Comparison of ENCODE assay signal across 19 cellular contexts in the genomic region with DNA sequence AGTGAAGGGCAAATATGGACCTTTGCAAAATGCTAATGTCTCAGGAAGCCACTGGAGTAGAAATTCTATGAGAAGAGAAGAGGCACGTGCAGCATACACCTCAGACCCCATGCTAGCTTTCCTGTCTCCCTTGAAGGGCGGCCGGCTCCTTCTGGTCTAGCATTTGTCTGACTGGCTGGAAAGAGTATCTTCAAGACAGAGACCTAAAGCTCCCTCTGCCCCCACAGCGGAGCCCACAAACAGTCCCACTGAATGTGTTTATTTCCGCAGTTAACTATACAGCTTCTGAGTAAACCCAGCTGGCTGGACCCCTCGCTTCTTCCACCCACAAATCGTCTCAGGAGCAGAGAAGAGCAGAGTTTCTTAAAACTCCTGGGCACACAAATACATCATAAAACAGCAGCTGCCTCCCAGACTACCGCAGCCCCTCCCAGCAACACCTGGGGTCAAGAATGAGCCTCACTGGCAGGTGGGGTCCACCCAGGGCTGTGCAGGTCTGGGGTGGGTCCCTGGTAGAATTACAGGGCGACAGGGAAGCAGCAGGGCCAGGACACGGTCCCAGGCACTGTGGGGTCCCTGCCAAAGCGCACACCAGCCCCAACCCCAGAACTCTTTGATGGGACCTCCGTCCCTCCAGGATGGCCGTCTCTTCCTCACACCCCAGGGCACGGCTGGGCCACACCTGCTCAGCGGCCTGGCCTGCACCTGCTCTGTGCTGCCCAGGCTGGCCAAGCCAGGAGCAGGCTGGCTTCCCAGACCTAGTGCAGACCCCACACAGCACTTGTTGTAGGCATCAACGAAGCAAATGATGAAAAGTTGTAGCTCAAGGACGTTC.
"Had no signal": no experiment of that assay in that cellular context is flagged by ENCODE, and none has a peak within 500 bp of the region (broad histone marks: within the 10 kb centered on the region; RNA-seq: fewer than 3 reads in every experiment).

No MANE protein-coding gene starts in this region.

- H3K4me3 Mint-ChIP-seq: activated CD8-positive, alpha-beta T cell treated with anti-CD3 and anti-CD28 coated beads for 36 hours; activated naive CD8-positive, alpha-beta T cell treated with anti-CD3 and anti-CD28 coated beads, Interleukin-2, amount 10 ng/mL, durations not matched to agents 7 days and 5 days; activated T-cell treated with anti-CD3 and anti-CD28 coated beads, Interleukin-2, amount 50 U/mL, for 72 hours; natural killer cell had no signal

- H3K36me3 Mint-ChIP-seq: activated naive CD8-positive, alpha-beta T cell treated with anti-CD3 and anti-CD28 coated beads, Interleukin-2, amount 10 ng/mL, durations not matched to agents 7 days and 5 days; natural killer cell had no signal

- H3K27ac ChIP-seq: gastrocnemius medialis, ovary, skin epidermis, stomach, thoracic aorta, uterus had no signal

- H3K27me3 ChIP-seq: gastrocnemius medialis, ovary, stomach, uterus had no signal

- H3K4me3 ChIP-seq: gastrocnemius medialis, lung, ovary, skin epidermis, stomach, thoracic aorta, uterus had no signal

- H3K27ac Mint-ChIP-seq: activated CD8-positive, alpha-beta T cell treated with anti-CD3 and anti-CD28 coated beads for 36 hours; activated naive CD8-positive, alpha-beta T cell treated with anti-CD3 and anti-CD28 coated beads, Interleukin-2, amount 10 ng/mL, durations not matched to agents 7 days and 5 days; activated T-cell treated with anti-CD3 and anti-CD28 coated beads, Interleukin-2, amount 50 U/mL, for 72 hours; natural killer cell had no signal

- DNase-seq: activated CD4-positive, alpha-beta T cell treated with anti-CD3 and anti-CD28 coated beads for 4 hours; activated CD8-positive, alpha-beta memory T cell treated with anti-CD3 and anti-CD28 coated beads, Interleukin-2, amount 50 U/mL, for 4 hours; activated CD8-positive, alpha-beta T cell treated with anti-CD3 and anti-CD28 coated beads for 36 hours; activated naive CD8-positive, alpha-beta T cell treated with anti-CD3 and anti-CD28 coated beads, Interleukin-2, amount 10 ng/mL, durations not matched to agents 7 days and 5 days; activated T-cell treated with anti-CD3 and anti-CD28 coated beads, Interleukin-2, amount 50 U/mL, for 72 hours; cortex of kidney; effector CD8-positive, alpha-beta T cell; gastrocnemius medialis; kidney glomerular epithelial cell; natural killer cell; stimulated activated CD4-positive, alpha-beta T cell treated with anti-CD3 and anti-CD28 coated beads, Interleukin-4, amount 100 ng/mL, for 4 hours; stomach; T-helper 1 cell; uterus had no signal

- FAIRE-seq: bronchial epithelial cell had no signal

- H3K27me3 Mint-ChIP-seq: activated CD8-positive, alpha-beta T cell treated with anti-CD3 and anti-CD28 coated beads for 36 hours; activated naive CD8-positive, alpha-beta T cell treated with anti-CD3 and anti-CD28 coated beads, Interleukin-2, amount 10 ng/mL, durations not matched to agents 7 days and 5 days had no signal

- H3K4me1 ChIP-seq: gastrocnemius medialis, stomach, uterus had no signal

- H3K4me1 Mint-ChIP-seq: activated naive CD8-positive, alpha-beta T cell treated with anti-CD3 and anti-CD28 coated beads, Interleukin-2, amount 10 ng/mL, durations not matched to agents 7 days and 5 days; natural killer cell had no signal

- H3K9me3 ChIP-seq: gastrocnemius medialis, ovary, stomach, thoracic aorta, uterus had no signal

- ATAC-seq: activated CD8-positive, alpha-beta T cell treated with anti-CD3 and anti-CD28 coated beads for 36 hours; activated T-cell treated with anti-CD3 and anti-CD28 coated beads, Interleukin-2, amount 50 U/mL, for 72 hours; gastrocnemius medialis; natural killer cell had no signal

- H3K36me3 ChIP-seq: gastrocnemius medialis, ovary, uterus had no signal

- H3K9me3 Mint-ChIP-seq: activated CD8-positive, alpha-beta T cell treated with anti-CD3 and anti-CD28 coated beads for 36 hours; activated naive CD8-positive, alpha-beta T cell treated with anti-CD3 and anti-CD28 coated beads, Interleukin-2, amount 10 ng/mL, durations not matched to agents 7 days and 5 days; activated T-cell treated with anti-CD3 and anti-CD28 coated beads, Interleukin-2, amount 50 U/mL, for 72 hours; natural killer cell had no signal
